ENCODE assay signal across 8 cellular contexts in genomic region chr12:46372131-46372851, GRCh38. TPM values are rescaled to one million over a fixed set of nuclear protein-coding genes. Genes with fewer than 3 reads are reported as not detected.
DNase-seq lines count a peak whose midpoint lies in the region; ATAC-seq and TF ChIP-seq lines count a peak whose summit lies in the region.

Gene SLC38A2 (minus strand): TSS chr12:46372773. CDS start chr12:46371293, 1,480 bp downstream.

- CTCF ChIA-PET in activated naive CD4-positive, alpha-beta T cell treated with anti-CD3 and anti-CD28 coated beads, Interleukin-2, amount 10 ng/mL, durations not matched to agents 7 days and 5 days (lab: Charles Lee) = interaction anchor here (1.5 kb wide), 1 partner anchor 86 kb away, joined by 4 read pairs; no protein-coding TSS in a partner anchor

- peaks cover 12% of the 10 kb centered on the region for H3K27me3 Mint-ChIP-seq in activated naive CD4-positive, alpha-beta T cell treated with anti-CD3 and anti-CD28 coated beads, Interleukin-2, amount 10 ng/mL, durations not matched to agents 7 days and 5 days

- TF ChIP-seq POLR2A in gastroesophageal sphincter (IDR thresholded peaks at IDR 0.05) = peak; percentile 99 to 100

- H3K4me1 Mint-ChIP-seq in activated naive CD4-positive, alpha-beta T cell treated with anti-CD3 and anti-CD28 coated beads, Interleukin-2, amount 10 ng/mL, durations not matched to agents 7 days and 5 days = peaks cover 54% of the 10 kb centered on the region

- H3K4me1 ChIP-seq in ES-I3 (ENCODE audit: insufficient read depth, low read length) = peaks cover 10% of the 10 kb centered on the region; the same call in 1 of the 2 replicates
- peaks cover 66% of the 10 kb centered on the region for H3K4me1 ChIP-seq in Loucy (ENCODE audit: insufficient read depth, low read length, poor library complexity, severe bottlenecking)
- H3K4me1 ChIP-seq in gastroesophageal sphincter = peaks cover 9 to 46% (median 13%) of the 10 kb centered on the region in 3 donors

- peaks cover 62% of the 10 kb centered on the region for H3K79me2 ChIP-seq in Loucy (ENCODE audit: insufficient read depth, low read length)

- peak within 1 kb of the TSS; percentile 56 for H2AFZ ChIP-seq in Loucy (ENCODE audit: low read length)

- H4K20me1 ChIP-seq in Loucy (ENCODE audit: insufficient read depth, low read length, poor library complexity, severe bottlenecking) = peaks cover 49% of the 10 kb centered on the region

- ATAC-seq in gastroesophageal sphincter = peak; percentile 95

- no peaks in the 10 kb centered on the region for H3K9me2 ChIP-seq in Loucy (replicated peaks; ENCODE audit: low read depth, low read length)

- TF ChIP-seq EP300 in gastroesophageal sphincter (IDR thresholded peaks at IDR 0.05) = no peak

- no peaks in the 10 kb centered on the region for H3K9me3 Mint-ChIP-seq in activated naive CD4-positive, alpha-beta T cell treated with anti-CD3 and anti-CD28 coated beads, Interleukin-2, amount 10 ng/mL, durations not matched to agents 7 days and 5 days

- no peaks in the 10 kb centered on the region for H3F3A ChIP-seq in Loucy (ENCODE audit: low read depth)

- peak within 1 kb of the TSS; percentile 99 for H3K27ac Mint-ChIP-seq in activated naive CD4-positive, alpha-beta T cell treated with anti-CD3 and anti-CD28 coated beads, Interleukin-2, amount 10 ng/mL, durations not matched to agents 7 days and 5 days

- H3K27ac ChIP-seq in gastroesophageal sphincter = peak within 1 kb of the TSS; percentile 87 to 100 (median 98)
- peak within 1 kb of the TSS; percentile 99 for H3K27ac ChIP-seq in temporal lobe (ENCODE audit: low read depth, low read length)

- DNase-seq in GOT3 (lab: John Stamatoyannopoulos, UW) (peak; percentile 72), SK-N-DZ (ENCODE audit: low spot score) (peak; percentile 90), nucleus accumbens (lab: John Stamatoyannopoulos, UW) (peak; percentile 41 to 99 (median 92))
- DNase-seq in activated naive CD4-positive, alpha-beta T cell treated with anti-CD3 and anti-CD28 coated beads, Interleukin-2, amount 10 ng/mL, durations not matched to agents 7 days and 5 days = peak; percentile 97

- H3K27me3 ChIP-seq in Loucy (ENCODE audit: insufficient read depth, low read length, poor library complexity, severe bottlenecking) (peaks cover 10% of the 10 kb centered on the region), gastroesophageal sphincter (no peaks in the 10 kb centered on the region)

- H3K9ac ChIP-seq in ES-I3 (ENCODE audit: low read depth, low read length) (peak within 1 kb of the TSS; percentile 75), Loucy (ENCODE audit: low read depth, low read length, poor library complexity, severe bottlenecking) (peak within 1 kb of the TSS; percentile 97)

- H3K36me3 Mint-ChIP-seq in activated naive CD4-positive, alpha-beta T cell treated with anti-CD3 and anti-CD28 coated beads, Interleukin-2, amount 10 ng/mL, durations not matched to agents 7 days and 5 days = peaks cover 54% of the 10 kb centered on the region

- TF ChIP-seq CTCF in Loucy (conservative IDR thresholded peaks at IDR 0.05; ENCODE audit: low read length) (no peak), gastroesophageal sphincter (IDR thresholded peaks at IDR 0.05) (peak in 1 of 4 experiments; percentile 8)

- no peaks in the 10 kb centered on the region for H3K9me3 ChIP-seq in ES-I3 (ENCODE audit: control insufficient read depth, insufficient read depth, low read length)
- no peaks in the 10 kb centered on the region for H3K9me3 ChIP-seq in Loucy (ENCODE audit: insufficient read depth, low read depth, low read length)
- H3K9me3 ChIP-seq in gastroesophageal sphincter = no peaks in the 10 kb centered on the region

- H3K4me3 ChIP-seq in Loucy (ENCODE audit: low read length, poor library complexity, severe bottlenecking) (peak within 1 kb of the TSS; percentile 95), gastroesophageal sphincter (peak within 1 kb of the TSS; percentile 67 to 93)

- H3K36me3 ChIP-seq in ES-I3 (ENCODE audit: insufficient read depth, low read length) (peaks cover 36% of the 10 kb centered on the region), Loucy (ENCODE audit: insufficient read depth, low read length) (peaks cover 39% of the 10 kb centered on the region), gastroesophageal sphincter (peaks cover 6 to 39% of the 10 kb centered on the region in 2 donors)

- H3K4me3 Mint-ChIP-seq in activated naive CD4-positive, alpha-beta T cell treated with anti-CD3 and anti-CD28 coated beads, Interleukin-2, amount 10 ng/mL, durations not matched to agents 7 days and 5 days = peak within 1 kb of the TSS; percentile 98

- WGBS in gastroesophageal sphincter (ENCODE audit: low coverage in 1 of 2), 2 donors = 0% methylated on average over 12 to 23 of the region's 77 CpGs

- H3K4me2 ChIP-seq in Loucy (ENCODE audit: low read depth, low read length, poor library complexity, severe bottlenecking) = peak within 1 kb of the TSS; percentile 91

RNA-seq across cellular contexts. Expression of gene SLC38A2, which starts in this region (rescaled TPM):
- 155 and 160 TPM in 2 replicates for polyA plus RNA-seq in SK-N-DZ (2014; cell fraction: cytosol; rRNA removed)
- polyA plus RNA-seq in SK-N-DZ (2014; cell fraction: nucleus; rRNA removed) = 232 and 278 TPM in 2 replicates
- total RNA-seq in gastroesophageal sphincter = 100 to 1,000 TPM; 175 to 271 (median 263) TPM
- 162 TPM for total RNA-seq in temporal lobe

Comparison
In these comparisons a context has a peak if more than half of its experiments do, and no peak if none do; other contexts are left out.
1. Peak in every context shown above with its lines: DNase-seq, ATAC-seq, H3K4me3 ChIP-seq and H3K27ac ChIP-seq.